In the genomic region with DNA sequence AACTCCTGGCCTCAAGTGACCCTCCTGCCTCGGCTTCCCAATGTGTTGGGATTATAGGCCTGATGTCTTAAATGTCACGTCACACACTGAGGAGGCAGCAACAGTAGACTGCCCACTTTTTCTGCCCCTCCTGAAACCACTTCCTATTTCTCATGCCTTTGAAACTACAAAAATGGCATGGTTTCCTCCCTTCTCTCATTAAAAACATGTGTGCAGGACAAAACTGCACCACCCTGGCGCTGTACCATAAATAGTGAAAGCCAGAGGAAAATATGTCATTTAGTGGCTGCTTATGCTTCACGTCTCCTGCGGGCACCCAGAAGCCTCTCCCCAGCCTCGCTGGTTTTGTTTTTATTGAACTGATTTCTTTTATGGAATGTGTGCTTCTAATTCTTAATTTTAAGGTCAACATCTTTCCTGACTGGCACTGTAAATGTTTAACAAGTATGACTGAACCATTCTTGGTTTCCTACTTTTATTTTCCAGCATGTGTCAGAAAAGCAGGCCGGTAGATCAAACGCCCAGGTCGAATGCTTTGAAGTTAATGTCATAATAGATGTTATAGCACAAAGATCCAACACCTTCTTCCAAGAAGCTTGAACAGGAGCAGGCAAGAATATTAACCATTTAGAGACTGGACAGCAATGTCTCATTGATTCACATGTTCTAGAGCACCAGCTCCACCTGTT, we compare ENCODE assay signal across 12 cellular contexts. TPM values are rescaled to one million over a fixed set of nuclear protein-coding genes. Genes with fewer than 3 reads are reported as not detected.
DNase-seq lines count a peak whose midpoint lies in the region; ATAC-seq and TF ChIP-seq lines count a peak whose summit lies in the region.
"Had no signal": no experiment of that assay in that cellular context is flagged by ENCODE, and none has a peak within 500 bp of the region (broad histone marks: within the 10 kb centered on the region; RNA-seq: fewer than 3 reads in every experiment).

No MANE protein-coding gene starts in this region.

- H3K79me2 ChIP-seq in hepatocyte = no peaks in the 10 kb centered on the region

- H3K79me1 ChIP-seq in neuronal stem cell (ENCODE audit: low read depth, low read length) = no peaks in the 10 kb centered on the region

- H2AFZ ChIP-seq in hepatocyte (no peak overlapping the region), neuronal stem cell (ENCODE audit: low read length) (no peak overlapping the region)

- H2BK12ac ChIP-seq in neuronal stem cell (ENCODE audit: low read length) = no peak overlapping the region

- no peak overlapping the region for H3K23ac ChIP-seq in neuronal stem cell (ENCODE audit: low read depth, low read length, poor library complexity)

- no peak overlapping the region for H3K4me2 ChIP-seq in hepatocyte
- H3K4me2 ChIP-seq in neuronal stem cell (ENCODE audit: insufficient read depth, low read length, poor library complexity, severe bottlenecking) = no peak overlapping the region

- no peak for TF ChIP-seq CTCF in hepatocyte (IDR thresholded peaks at IDR 0.05; ENCODE audit: poor library complexity)

- H2BK120ac ChIP-seq in neuronal stem cell (ENCODE audit: low read depth, low read length) = no peak overlapping the region

- no peak overlapping the region for H2BK5ac ChIP-seq in neuronal stem cell (ENCODE audit: low read length)

- no peak overlapping the region for H3K4ac ChIP-seq in neuronal stem cell (ENCODE audit: low read length)

- H3K27me3 ChIP-seq in hepatocyte (no peaks in the 10 kb centered on the region), neuronal stem cell (ENCODE audit: control insufficient read depth in 3 of 3, insufficient read depth in 3 of 3, low read depth in 1 of 3, low read length in 3 of 3) (no peaks in the 10 kb centered on the region)
- H3K27me3 ChIP-seq: vagina had no signal

- no peak overlapping the region for H3K27ac ChIP-seq in hepatocyte
- H3K27ac ChIP-seq in neuronal stem cell (replicated peaks; ENCODE audit: low read length) = no peak overlapping the region
- H3K27ac ChIP-seq: vagina had no signal

- H3K18ac ChIP-seq in neuronal stem cell (ENCODE audit: low read length) = no peak overlapping the region

- intact Hi-C loops in cardiac septum (cut with DNase I) = loop anchor here (10.0 kb wide), 1 partner anchor 158 kb away; no protein-coding TSS in a partner anchor

- H3K14ac ChIP-seq in neuronal stem cell (ENCODE audit: low read length) = no peak overlapping the region

- no peak overlapping the region for H3K9ac ChIP-seq in neuronal stem cell (ENCODE audit: low read depth, low read length, poor library complexity)

- H3K4me1 ChIP-seq in hepatocyte (ENCODE audit: insufficient read depth) (no peaks in the 10 kb centered on the region), neuronal stem cell (ENCODE audit: control insufficient read depth in 2 of 2, insufficient read depth in 1 of 2, low read depth in 1 of 2, low read length in 2 of 2) (no peaks in the 10 kb centered on the region)

- H2BK15ac ChIP-seq in neuronal stem cell (ENCODE audit: low read length) = no peak overlapping the region

- in situ Hi-C loops in ACHN (cut with HindIII; ENCODE audit: low pct_ligation_motif_present, low pct_unique_long_range_greater_than_20kb, low sequenced_read_pairs) = no loop called here

- no peak overlapping the region for H4K91ac ChIP-seq in neuronal stem cell (ENCODE audit: low read depth, low read length, poor library complexity)

- no peaks in the 10 kb centered on the region for H3K36me3 ChIP-seq in hepatocyte (replicated peaks; ENCODE audit: insufficient read depth, low read depth)
- H3K36me3 ChIP-seq in neuronal stem cell (replicated peaks in 1 of 2; ENCODE audit: control insufficient read depth in 2 of 2, insufficient read depth in 2 of 2, low read length in 2 of 2) = no peaks in the 10 kb centered on the region
- H3K36me3 ChIP-seq: vagina had no signal

- H3K9me2 ChIP-seq in hepatocyte (replicated peaks; ENCODE audit: insufficient read depth) = no peaks in the 10 kb centered on the region

- H2AK5ac ChIP-seq in neuronal stem cell (ENCODE audit: low read depth, low read length) = no peak overlapping the region

- ATAC-seq in GM21529 (IDR thresholded peaks at IDR 0.05; ENCODE audit: unreplicated experiment) = no peak
- ATAC-seq: effector memory CD8-positive, alpha-beta T cell had no signal

- H4K20me1 ChIP-seq in hepatocyte (ENCODE audit: insufficient read depth, poor library complexity, severe bottlenecking) = no peaks in the 10 kb centered on the region

- no peaks in the 10 kb centered on the region for H3K9me3 ChIP-seq in hepatocyte (ENCODE audit: low read depth)
- no peaks in the 10 kb centered on the region for H3K9me3 ChIP-seq in neuronal stem cell (replicated peaks in 1 of 2; ENCODE audit: control insufficient read depth in 2 of 2, insufficient read depth in 1 of 2, low read depth in 1 of 2, low read length in 2 of 2)
- H3K9me3 ChIP-seq: vagina had no signal

- WGBS in hepatocyte (ENCODE audit: low lambda C conversion rate, missing lambda C conversion rate) = 49% methylated on average over 9 of the region's 9 CpGs
- no CpG with 5 or more reads among the region's 9 CpGs for WGBS in neuronal stem cell (ENCODE audit: extremely low coverage in 2 of 2, insufficient read length in 2 of 2, insufficient replicate concordance in 1 of 2), 2 donors

- no peak overlapping the region for H4K8ac ChIP-seq in neuronal stem cell (ENCODE audit: low read depth, low read length)

- DNase-seq in ACHN (peak; percentile 7), HS-5 (ENCODE audit: low read depth) (peak; percentile 94), UCSD-AML1 (lab: John Stamatoyannopoulos, UW; ENCODE audit: unreplicated experiment) (peak; percentile 41), hepatocyte (ENCODE audit: low spot score) (peak; percentile 11), neuronal stem cell (ENCODE audit: low spot score) (no peak), cardiac septum (ENCODE audit: low spot score) (no peak)
- DNase-seq in stimulated activated CD4-positive, alpha-beta T cell treated with anti-CD3 and anti-CD28 coated beads, Interleukin-4, amount 100 ng/mL, for 1 hour = no peak
- DNase-seq: effector memory CD8-positive, alpha-beta T cell; stimulated activated CD4-positive, alpha-beta T cell treated with anti-CD3 and anti-CD28 coated beads, Interleukin-4, amount 100 ng/mL, for 24 hours had no signal

- H3K4me3 ChIP-seq in hepatocyte = no peak overlapping the region
- no peak overlapping the region for H3K4me3 ChIP-seq in neuronal stem cell (ENCODE audit: low read length in 2 of 2)
- H3K4me3 ChIP-seq: vagina had no signal

RNA-seq across cellular contexts. Expression of a gene that starts 59.6 kb away (rescaled TPM):
- total RNA-seq in hepatocyte = not detected in 2 replicates
- not detected in 2 replicates for polyA plus RNA-seq in hepatocyte
- not detected for polyA plus RNA-seq in neuronal stem cell (2013, experiment 1 of 2)
- polyA plus RNA-seq in neuronal stem cell (2013, experiment 2 of 2) = not detected
- not detected for total RNA-seq in cardiac septum
- total RNA-seq: MCF 10A, vagina had no signal

Comparison
In these comparisons a context has a peak if more than half of its experiments do, and no peak if none do; other contexts are left out.
1. DNase-seq: peak in ACHN (single experiment), HS-5 (single experiment), UCSD-AML1 (single experiment) and hepatocyte (single experiment); none in stimulated activated CD4-positive, alpha-beta T cell treated with anti-CD3 and anti-CD28 coated beads, Interleukin-4, amount 100 ng/mL, for 1 hour (single experiment), neuronal stem cell (single experiment) and cardiac septum (single experiment).